ENCODE assay signal across 9 cellular contexts in the genomic region with DNA sequence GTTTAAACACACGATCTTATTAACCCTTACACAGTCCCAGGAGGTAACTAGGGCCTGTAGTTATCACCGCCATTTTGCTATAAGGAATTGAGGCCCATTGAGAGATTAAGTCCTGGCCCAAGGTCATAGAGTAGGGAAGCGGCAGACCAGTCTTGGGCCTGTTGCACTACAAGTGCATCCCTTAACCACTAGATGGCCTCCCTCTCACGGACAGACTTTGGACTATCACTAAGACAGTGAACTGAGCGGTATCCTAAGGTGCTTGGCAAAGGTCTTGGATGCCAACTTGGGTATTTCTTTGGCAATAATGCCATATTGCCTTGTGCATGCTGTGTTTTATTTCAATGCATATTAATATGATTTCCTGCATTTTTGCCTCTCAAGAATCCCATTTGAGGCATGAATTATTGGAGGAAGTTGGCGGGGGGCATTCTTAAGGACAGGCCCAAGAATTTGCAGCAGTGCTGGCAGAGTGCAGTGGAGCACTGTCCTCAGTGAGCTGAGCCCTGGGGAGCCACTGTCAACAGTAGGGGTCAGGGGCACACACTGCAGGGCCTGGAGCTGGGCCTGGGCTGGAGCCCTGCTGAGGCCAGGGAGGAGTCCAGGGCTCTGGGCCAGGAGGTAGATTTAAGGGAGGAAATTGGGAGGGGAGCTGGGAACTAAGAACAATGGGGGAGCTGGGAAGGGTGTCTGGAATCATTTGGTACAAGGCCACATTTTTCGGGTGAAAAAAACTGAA.
A peak's percentile ranks its signal among the peaks of the same experiment; 100 is the strongest.
DNase-seq lines count a peak whose midpoint lies in the region; ATAC-seq and TF ChIP-seq lines count a peak whose summit lies in the region.
"Had no signal": no experiment of that assay in that cellular context is flagged by ENCODE, and none has a peak within 500 bp of the region (broad histone marks: within the 10 kb centered on the region; RNA-seq: fewer than 3 reads in every experiment).

No MANE protein-coding gene starts in this region.

- H3K4me3 Mint-ChIP-seq in activated CD4-positive, alpha-beta memory T cell treated with anti-CD3 and anti-CD28 coated beads, Interleukin-2, amount 10 ng/mL, durations not matched to agents 7 days and 5 days, result no peak overlapping the region
- no peak overlapping the region for H3K4me3 Mint-ChIP-seq in immature natural killer cell
- H3K4me3 Mint-ChIP-seq: IgD-negative memory B cell had no signal

- peaks cover 1% of the 10 kb centered on the region for H3K27me3 Mint-ChIP-seq in activated CD4-positive, alpha-beta memory T cell treated with anti-CD3 and anti-CD28 coated beads, Interleukin-2, amount 10 ng/mL, durations not matched to agents 7 days and 5 days
- H3K27me3 Mint-ChIP-seq in immature natural killer cell (ENCODE audit: low read depth in 3 of 3), result peaks cover 0 to 5% (median 3%) of the 10 kb centered on the region in 3 donors

- no peaks in the 10 kb centered on the region for H3K36me3 Mint-ChIP-seq in activated CD4-positive, alpha-beta memory T cell treated with anti-CD3 and anti-CD28 coated beads, Interleukin-2, amount 10 ng/mL, durations not matched to agents 7 days and 5 days (ENCODE audit: low read depth)
- no peaks in the 10 kb centered on the region for H3K36me3 Mint-ChIP-seq in immature natural killer cell

- CTCF ChIA-PET in activated CD4-positive, alpha-beta memory T cell treated with anti-CD3 and anti-CD28 coated beads, Interleukin-2, amount 10 ng/mL, durations not matched to agents 7 days and 5 days (lab: Charles Lee), result interaction anchor here (0.7 to 1.8 kb wide), 13 partner anchors 8 to 348 kb away, joined by 3 to 12 read pairs (median 3); no protein-coding TSS in a partner anchor

- peak; percentile 70 for ATAC-seq in GM18505 (IDR thresholded peaks at IDR 0.05; ENCODE audit: unreplicated experiment)
- no peak for ATAC-seq in GM19035 (IDR thresholded peaks at IDR 0.05; ENCODE audit: unreplicated experiment)

- no peak overlapping the region for H3K27ac Mint-ChIP-seq in activated CD4-positive, alpha-beta memory T cell treated with anti-CD3 and anti-CD28 coated beads, Interleukin-2, amount 10 ng/mL, durations not matched to agents 7 days and 5 days
- no peak overlapping the region for H3K27ac Mint-ChIP-seq in immature natural killer cell
- H3K27ac Mint-ChIP-seq: IgD-negative memory B cell had no signal

- POLR2A ChIA-PET in activated CD4-positive, alpha-beta memory T cell treated with anti-CD3 and anti-CD28 coated beads, Interleukin-2, amount 10 ng/mL, durations not matched to agents 7 days and 5 days (lab: Charles Lee), result interaction anchor here (1.2 to 1.9 kb wide), 3 partner anchors 14 to 264 kb away, joined by 4 to 8 read pairs (median 7); no protein-coding TSS in a partner anchor

- DNase-seq in Ammon's horn (ENCODE audit: low spot score) (peak; percentile 25), LHCN-M2 (ENCODE audit: low read depth) (peak; percentile 41), immature natural killer cell (peak in 2 of 3 donors; percentile 13 to 28), ecto neural progenitor cell (ENCODE audit: low spot score) (no peak)
- peak; percentile 52 for DNase-seq in activated CD4-positive, alpha-beta memory T cell treated with anti-CD3 and anti-CD28 coated beads, Interleukin-2, amount 10 ng/mL, durations not matched to agents 7 days and 5 days
- no peak for DNase-seq in stimulated activated CD8-positive, alpha-beta memory T cell treated with anti-CD3 and anti-CD28 coated beads, Interleukin-4, amount 100 ng/mL, for 48 hours

- H3K4me1 Mint-ChIP-seq in activated CD4-positive, alpha-beta memory T cell treated with anti-CD3 and anti-CD28 coated beads, Interleukin-2, amount 10 ng/mL, durations not matched to agents 7 days and 5 days, result peaks cover 26% of the 10 kb centered on the region
- H3K4me1 Mint-ChIP-seq in immature natural killer cell, result no peaks in the 10 kb centered on the region

- no peaks in the 10 kb centered on the region for H3K9me3 Mint-ChIP-seq in activated CD4-positive, alpha-beta memory T cell treated with anti-CD3 and anti-CD28 coated beads, Interleukin-2, amount 10 ng/mL, durations not matched to agents 7 days and 5 days
- no peaks in the 10 kb centered on the region for H3K9me3 Mint-ChIP-seq in immature natural killer cell
- H3K9me3 Mint-ChIP-seq: IgD-negative memory B cell had no signal

- TF ChIP-seq POLR2A in GM18505 (IDR thresholded peaks at IDR 0.05; ENCODE audit: borderline replicate concordance, extremely low read depth, insufficient read depth, insufficient read length), result no peak

Comparison
In these comparisons a context has a peak if more than half of its experiments do, and no peak if none do; other contexts are left out.
1. DNase-seq: peak in Ammon's horn (single experiment), LHCN-M2 (single experiment), activated CD4-positive, alpha-beta memory T cell treated with anti-CD3 and anti-CD28 coated beads, Interleukin-2, amount 10 ng/mL, durations not matched to agents 7 days and 5 days (single experiment) and immature natural killer cell (2 of 3); none in stimulated activated CD8-positive, alpha-beta memory T cell treated with anti-CD3 and anti-CD28 coated beads, Interleukin-4, amount 100 ng/mL, for 48 hours (single experiment) and ecto neural progenitor cell (single experiment).